In the genomic region with DNA sequence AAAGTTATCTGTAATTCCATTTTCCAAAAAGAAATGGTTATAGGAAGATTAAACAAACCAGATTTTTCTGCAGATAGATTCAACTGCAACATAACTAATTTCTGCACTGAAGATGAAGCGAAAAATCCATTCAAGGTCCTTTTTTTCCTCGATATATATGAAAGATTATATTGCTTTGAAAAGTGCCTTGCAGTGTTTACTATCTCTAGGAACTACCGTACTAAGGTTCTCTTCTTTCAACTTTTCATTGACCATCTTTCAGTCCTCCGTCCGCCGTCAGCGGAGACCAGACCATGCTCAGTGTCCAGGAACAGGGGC, we compare ENCODE assay signal across 8 cellular contexts. TPM values are rescaled to one million over a fixed set of nuclear protein-coding genes. Genes with fewer than 3 reads are reported as not detected.
DNase-seq lines count a peak whose midpoint lies in the region; ATAC-seq and TF ChIP-seq lines count a peak whose summit lies in the region.

No MANE protein-coding gene starts in this region.

- DNase-seq in GM23248: no peak
- no peak for DNase-seq in NOMO-1 treated with DMSO at 0.1 percent for 48 hours (lab: John Stamatoyannopoulos, UW; ENCODE audit: unreplicated experiment)
- no peak for DNase-seq in NCI-H524 (lab: John Stamatoyannopoulos, UW)
- no peak for DNase-seq in SHP77 (lab: John Stamatoyannopoulos, UW)

- no peak for TF ChIP-seq POLR2A in gastroesophageal sphincter (IDR thresholded peaks at IDR 0.05)

- no peaks in the 10 kb centered on the region for H3K27me3 ChIP-seq in GM23248 (replicated peaks; ENCODE audit: insufficient read depth)
- H3K27me3 ChIP-seq in gastroesophageal sphincter: peaks cover 6% of the 10 kb centered on the region
- H3K27me3 ChIP-seq in skeletal muscle satellite cell (ENCODE audit: control insufficient read depth, insufficient read depth, low read length): peaks cover 13% of the 10 kb centered on the region

- H3K27ac ChIP-seq in GM23248 (peak overlapping the region; percentile 77), gastroesophageal sphincter (peak overlapping the region; percentile 66 to 90 (median 86))

- in situ Hi-C loops in GM23248 (cut with MboI): no loop called here

- H3K9me2 ChIP-seq in GM23248 (ENCODE audit: insufficient read depth): no peaks in the 10 kb centered on the region

- H3F3A ChIP-seq in GM23248 (ENCODE audit: insufficient read depth): no peaks in the 10 kb centered on the region

- H3K9me3 ChIP-seq in GM23248 (ENCODE audit: low read depth): no peaks in the 10 kb centered on the region
- no peaks in the 10 kb centered on the region for H3K9me3 ChIP-seq in gastroesophageal sphincter
- H3K9me3 ChIP-seq in skeletal muscle satellite cell (replicated peaks; ENCODE audit: low read length): no peaks in the 10 kb centered on the region

- no peaks in the 10 kb centered on the region for H4K20me1 ChIP-seq in GM23248 (ENCODE audit: insufficient read depth)

- H3K4me2 ChIP-seq in GM23248 (ENCODE audit: unreplicated experiment) (peak overlapping the region; percentile 95), skeletal muscle satellite cell (ENCODE audit: low read length) (peak overlapping the region; percentile 84)

- WGBS in GM23248 (ENCODE audit: low coverage in 1 of 2, low lambda C conversion rate in 2 of 2, missing lambda C conversion rate in 2 of 2), 2 experiments: 1 to 9% methylated on average over 7 of the region's 7 CpGs
- 0 to 4% methylated on average over 3 to 6 of the region's 7 CpGs for WGBS in gastroesophageal sphincter (ENCODE audit: low coverage in 1 of 2), 2 donors

- no peak for TF ChIP-seq EP300 in gastroesophageal sphincter (IDR thresholded peaks at IDR 0.05)

- H3K4me1 ChIP-seq in GM23248 (ENCODE audit: insufficient read depth) (peaks cover 13% of the 10 kb centered on the region), gastroesophageal sphincter (peaks cover 9 to 56% (median 13%) of the 10 kb centered on the region in 3 donors), skeletal muscle satellite cell (ENCODE audit: control insufficient read depth, insufficient read depth, low read length) (peaks cover 12% of the 10 kb centered on the region)

- H3K4me3 ChIP-seq in GM23248 (peak overlapping the region; percentile 97), WI38 (ENCODE audit: low read depth, low read length) (peak overlapping the region; percentile 71), gastroesophageal sphincter (peak overlapping the region; percentile 65 to 95), skeletal muscle satellite cell (ENCODE audit: low read length) (peak overlapping the region; percentile 73)

- H3K9ac ChIP-seq in GM23248 (peak overlapping the region; percentile 92), skeletal muscle satellite cell (ENCODE audit: low read depth, low read length) (peak overlapping the region; percentile 95)

- ATAC-seq in gastroesophageal sphincter (no peak), HG03439 (IDR thresholded peaks at IDR 0.05; ENCODE audit: unreplicated experiment) (no peak)

- peaks cover 5% of the 10 kb centered on the region for H3K36me3 ChIP-seq in GM23248 (ENCODE audit: low read depth)
- H3K36me3 ChIP-seq in gastroesophageal sphincter: peaks cover 2 to 29% of the 10 kb centered on the region in 2 donors
- peaks cover 11% of the 10 kb centered on the region for H3K36me3 ChIP-seq in skeletal muscle satellite cell (ENCODE audit: insufficient read depth, low read length)

- H2AFZ ChIP-seq in GM23248: peak overlapping the region; percentile 99

- H3K79me2 ChIP-seq in GM23248 (ENCODE audit: insufficient read depth): peaks cover 53% of the 10 kb centered on the region

- TF ChIP-seq CTCF in WI38 (IDR thresholded peaks at IDR 0.05; ENCODE audit: low read depth, low read length) (no peak), gastroesophageal sphincter (IDR thresholded peaks at IDR 0.05) (no peak)

RNA-seq across cellular contexts. Expression of a gene that starts 0.5 kb away (rescaled TPM):
- 16.3 and 16.6 TPM in 2 replicates for total RNA-seq in GM23248 (2014; rRNA removed; shearing (Covaris generic))
- 15.9 and 17.8 TPM in 2 replicates for polyA plus RNA-seq in GM23248 (2016; fragmentation: Nextera tagmentation; extraction: Ambion mirVana)
- 10 to 100 TPM; 17.8 to 25.6 (median 22.7) TPM for total RNA-seq in gastroesophageal sphincter
- total RNA-seq in skeletal muscle satellite cell (2012; rRNA removed): 10.0 and 12.4 TPM in 2 replicates
